8 cellular contexts compared by ENCODE assay signal in the genomic region with DNA sequence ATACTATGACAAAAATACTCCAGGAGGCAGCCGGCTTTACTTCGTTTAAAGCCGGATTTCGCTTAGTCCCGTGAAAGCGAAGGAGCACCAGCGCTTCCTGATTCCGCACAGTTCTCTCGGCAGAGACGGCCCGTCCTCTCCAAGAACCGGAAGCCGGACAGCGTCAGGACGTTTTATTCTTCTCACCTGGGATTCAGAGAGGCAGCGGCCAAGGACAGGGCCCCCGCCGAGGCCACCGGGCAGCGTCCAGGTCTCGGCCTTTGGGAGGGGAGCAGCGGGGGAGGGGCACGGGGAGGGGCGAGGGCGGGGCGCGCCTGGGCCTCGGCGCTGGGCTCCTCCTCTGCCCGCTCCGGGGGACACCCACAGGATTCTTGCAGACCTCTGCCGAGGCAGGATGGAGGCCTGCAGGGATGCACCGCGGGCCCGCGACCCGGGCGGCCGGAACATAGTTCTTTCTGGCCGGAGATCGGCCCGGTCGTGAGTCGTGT. TPM values are rescaled to one million over a fixed set of nuclear protein-coding genes. Genes with fewer than 3 reads are reported as not detected.
DNase-seq lines count a peak whose midpoint lies in the region; ATAC-seq, FAIRE-seq and TF ChIP-seq lines count a peak whose summit lies in the region.

No MANE protein-coding gene starts in this region.

- no peak for TF ChIP-seq POLR2A in ovary (IDR thresholded peaks at IDR 0.05)
- no peak for TF ChIP-seq POLR2A in H54 (IDR thresholded peaks at IDR 0.05; ENCODE audit: low read depth, low read length)

- CTCF ChIA-PET in RWPE1 (lab: Yijun Ruan, JAX), result interaction anchor here (0.8 kb wide), 1 partner anchor 44 kb away, joined by 5 read pairs; no protein-coding TSS in a partner anchor

- peak overlapping the region; percentile 87 for H3K27ac Mint-ChIP-seq in activated naive CD8-positive, alpha-beta T cell treated with anti-CD3 and anti-CD28 coated beads for 36 hours

- no peak for FAIRE-seq in H54 (lab: Jason Lieb, UNC)

- H3K9me3 ChIP-seq in ES-I3 (ENCODE audit: control insufficient read depth, insufficient read depth, low read length) (no peaks in the 10 kb centered on the region), ovary (no peaks in the 10 kb centered on the region)

- no peak for TF ChIP-seq CTCF in RWPE1 (conservative IDR thresholded peaks at IDR 0.05; ENCODE audit: low read depth)
- no peak for TF ChIP-seq CTCF in ovary (IDR thresholded peaks at IDR 0.05)

- no peaks in the 10 kb centered on the region for H3K27me3 ChIP-seq in ovary

- peak; percentile 90 for DNase-seq in RWPE1 (ENCODE audit: low spot score)
- peak; percentile 56 for DNase-seq in activated naive CD8-positive, alpha-beta T cell treated with anti-CD3 and anti-CD28 coated beads for 36 hours
- peak; percentile 81 for DNase-seq in Right ventricle myocardium superior
- peak; percentile 63 to 82 (median 69) for DNase-seq in ovary
- DNase-seq in H54 (ENCODE audit: insufficient read length, low spot score), result no peak
- DNase-seq in NCI-H524 (lab: John Stamatoyannopoulos, UW), result no peak

- peak overlapping the region; percentile 84 for H3K4me3 Mint-ChIP-seq in activated naive CD8-positive, alpha-beta T cell treated with anti-CD3 and anti-CD28 coated beads for 36 hours

- H3K9ac ChIP-seq in ES-I3 (ENCODE audit: low read depth, low read length), result peak overlapping the region; percentile 92

- intact Hi-C loops in Right ventricle myocardium superior (cut with DNase I) (no loop called here), ovary (cut with DNase I) (no loop called here)

- no peaks in the 10 kb centered on the region for H3K27me3 Mint-ChIP-seq in activated naive CD8-positive, alpha-beta T cell treated with anti-CD3 and anti-CD28 coated beads for 36 hours

- H3K9me3 Mint-ChIP-seq in activated naive CD8-positive, alpha-beta T cell treated with anti-CD3 and anti-CD28 coated beads for 36 hours, result no peaks in the 10 kb centered on the region

- POLR2A ChIA-PET in RWPE1 (lab: Yijun Ruan, JAX; ENCODE audit: low non-redundant PET), result no interaction called here

- H3K27ac ChIP-seq in RWPE1 (peak overlapping the region; percentile 95), ovary (peak overlapping the region in 1 of 2 donors; percentile 67)

- H3K4me3 ChIP-seq in ovary, result peak overlapping the region; percentile 58

- 1 to 2% (median 1%) methylated on average over 26 to 44 of the region's 44 CpGs for WGBS in ovary, 3 donors

- ATAC-seq in Right ventricle myocardium superior (ENCODE audit: poor library complexity), result peak; percentile 64
- ATAC-seq in HG02610 (IDR thresholded peaks at IDR 0.05; ENCODE audit: unreplicated experiment), result no peak

- TF ChIP-seq EP300 in ovary (IDR thresholded peaks at IDR 0.05), result no peak

- peaks cover 49% of the 10 kb centered on the region for H3K4me1 Mint-ChIP-seq in activated naive CD8-positive, alpha-beta T cell treated with anti-CD3 and anti-CD28 coated beads for 36 hours

- H3K4me1 ChIP-seq in ES-I3 (ENCODE audit: insufficient read depth, low read length) (peaks cover 40% of the 10 kb centered on the region), ovary (ENCODE audit: insufficient read depth) (peaks cover 17% of the 10 kb centered on the region)

- peaks cover 20% of the 10 kb centered on the region for H3K36me3 Mint-ChIP-seq in activated naive CD8-positive, alpha-beta T cell treated with anti-CD3 and anti-CD28 coated beads for 36 hours

- H3K36me3 ChIP-seq in ES-I3 (ENCODE audit: insufficient read depth, low read length), result peaks cover 12% of the 10 kb centered on the region
- no peaks in the 10 kb centered on the region for H3K36me3 ChIP-seq in ovary

RNA-seq across cellular contexts. Expression of a gene that starts 2.8 kb away (rescaled TPM):
- 10 to 100 TPM; 46.3 to 47.2 TPM for total RNA-seq in activated naive CD8-positive, alpha-beta T cell treated with anti-CD3 and anti-CD28 coated beads for 36 hours
- 32.3 TPM for total RNA-seq in Right ventricle myocardium superior
- 10 to 100 TPM; 49.4 to 82.2 (median 69.8) TPM for total RNA-seq in ovary
- 10 to 100 TPM; 42.9 to 47.0 TPM for polyA plus RNA-seq in ovary

RNA-seq across cellular contexts. Expression of a gene that starts 8.9 kb away (rescaled TPM):
- 10 to 100 TPM; 47.6 to 48.5 TPM for total RNA-seq in activated naive CD8-positive, alpha-beta T cell treated with anti-CD3 and anti-CD28 coated beads for 36 hours
- total RNA-seq in Right ventricle myocardium superior (15.5 TPM), ovary (10 to 100 TPM; 23.6 to 54.3 (median 47.0) TPM)
- polyA plus RNA-seq in ovary, result 10 to 100 TPM; 26.5 to 30.1 TPM

RNA-seq across cellular contexts. Expression of a gene that starts 23.4 kb away (rescaled TPM):
- 10 to 100 TPM; 49.7 to 52.1 TPM for total RNA-seq in activated naive CD8-positive, alpha-beta T cell treated with anti-CD3 and anti-CD28 coated beads for 36 hours
- total RNA-seq in Right ventricle myocardium superior (0.73 TPM), ovary (1 to 10 TPM; 1.8 to 7.7 (median 4.8) TPM)
- polyA plus RNA-seq in ovary, result 1 to 10 TPM in 1 of 2 donors, under 1 TPM in 1; 0.68 to 2.6 TPM

Comparison
In these comparisons a context has a peak if more than half of its experiments do, and no peak if none do; other contexts are left out.
1. DNase-seq: peak in RWPE1 (single experiment), activated naive CD8-positive, alpha-beta T cell treated with anti-CD3 and anti-CD28 coated beads for 36 hours (single experiment), Right ventricle myocardium superior (single experiment) and ovary (5 of 5); none in H54 (single experiment) and NCI-H524 (0 of 2).
2. RNA of a gene that starts 23.4 kb away (total RNA-seq): 49.7 to 52.1 TPM in activated naive CD8-positive, alpha-beta T cell treated with anti-CD3 and anti-CD28 coated beads for 36 hours; 1.8 to 7.7 TPM in ovary and 0.73 TPM in Right ventricle myocardium superior (single experiment); every median in the first group is over 4 times any median in the second.